ENCODE assay signal across 28 cellular contexts in genomic region chr7:133815677-133816210, GRCh38.
DNase-seq lines count a peak whose midpoint lies in the region; ATAC-seq, FAIRE-seq and TF ChIP-seq lines count a peak whose summit lies in the region.
"Had no signal": no experiment of that assay in that cellular context is flagged by ENCODE, and none has a peak within 500 bp of the region (broad histone marks: within the 10 kb centered on the region; RNA-seq: fewer than 3 reads in every experiment).

No MANE protein-coding gene starts in this region.

- H3K4me3 Mint-ChIP-seq in astrocyte (ENCODE audit: unreplicated experiment), result no peak overlapping the region
- H3K4me3 Mint-ChIP-seq: CD14-positive monocyte, T-helper 17 cell had no signal

- H4K20me1 ChIP-seq in astrocyte (ENCODE audit: insufficient read depth, low read length), result no peaks in the 10 kb centered on the region

- no peak overlapping the region for H3K4me3 ChIP-seq in AG10803 (ENCODE audit: low read length)
- no peak overlapping the region for H3K4me3 ChIP-seq in astrocyte (ENCODE audit: insufficient read depth, low read depth, low read length)
- H3K4me3 ChIP-seq: ascending aorta, HAP-1, right atrium auricular region, transverse colon had no signal

- H3K27ac ChIP-seq in astrocyte (ENCODE audit: low read depth, low read length), result no peak overlapping the region
- H3K27ac ChIP-seq: ascending aorta, right atrium auricular region, transverse colon, WERI-Rb-1 had no signal

- no peaks in the 10 kb centered on the region for H3K4me1 ChIP-seq in astrocyte (ENCODE audit: insufficient read depth, low read length)
- H3K4me1 ChIP-seq: ascending aorta, transverse colon had no signal

- H3K36me3 ChIP-seq in astrocyte (ENCODE audit: insufficient read depth, low read length), result no peaks in the 10 kb centered on the region
- H3K36me3 ChIP-seq: HAP-1, right atrium auricular region, WERI-Rb-1 had no signal

- H3K4me2 ChIP-seq in astrocyte (ENCODE audit: low read length), result no peak overlapping the region

- H3K9ac ChIP-seq in astrocyte (ENCODE audit: low read length), result no peak overlapping the region

- no peak for FAIRE-seq in astrocyte (lab: Jason Lieb, UNC)

- peaks cover 7% of the 10 kb centered on the region for H3K36me3 Mint-ChIP-seq in astrocyte (ENCODE audit: low read depth, unreplicated experiment)

- H3K9me3 Mint-ChIP-seq in astrocyte (ENCODE audit: unreplicated experiment), result no peaks in the 10 kb centered on the region
- H3K9me3 Mint-ChIP-seq: activated naive CD4-positive, alpha-beta T cell treated with anti-CD3 and anti-CD28 coated beads, Interleukin-2, amount 50 U/mL, for 72 hours had no signal

- no peaks in the 10 kb centered on the region for H3K27me3 ChIP-seq in astrocyte (ENCODE audit: insufficient read depth, low read length)
- H3K27me3 ChIP-seq: ascending aorta, right atrium auricular region, transverse colon had no signal

- no peak for ATAC-seq in HG02840 (IDR thresholded peaks at IDR 0.05; ENCODE audit: low FRiP score, unreplicated experiment)
- ATAC-seq: activated naive CD4-positive, alpha-beta T cell treated with anti-CD3 and anti-CD28 coated beads, Interleukin-2, amount 50 U/mL, for 72 hours; left colon; T-helper 17 cell had no signal

- DNase-seq in AG10803 (ENCODE audit: low read depth) (peak; percentile 40), HuH-7.5 (ENCODE audit: low spot score) (peak; percentile 8), astrocyte (ENCODE audit: low read depth) (peak; percentile 59), kidney tubule cell (ENCODE audit: low spot score) (peak; percentile 54), NCI-H510A treated with DMSO at 0.1 percent for 48 hours (lab: John Stamatoyannopoulos, UW) (no peak), NCI-H1048 (lab: John Stamatoyannopoulos, UW) (no peak)
- DNase-seq in activated T-cell treated with anti-CD3 and anti-CD28 coated beads, Interleukin-2, amount 50 U/mL, for 48 hours, result no peak
- DNase-seq: activated CD4-positive, alpha-beta T cell treated with anti-CD3 and anti-CD28 coated beads, Interleukin-2, amount 50 U/mL, for 1 hour; DMS 273 treated with DMSO at 0.1 percent for 48 hours; effector CD8-positive, alpha-beta T cell; GDM1; Kasumi-1; left colon; mesendoderm; NCI-H1417 treated with DMSO at 0.1 percent for 48 hours; NK-92 treated with Interleukin-12 subunit alpha and Interleukin-12 subunit beta, amount 100 ng/mL, for 24 hours; occipital lobe; stimulated activated CD4-positive, alpha-beta T cell treated with anti-CD3 and anti-CD28 coated beads, Interleukin-15, amount 100 ng/mL, for 24 hours; stimulated activated CD8-positive, alpha-beta memory T cell treated with anti-CD3 and anti-CD28 coated beads, Interleukin-4, amount 100 ng/mL, for 48 hours; T-helper 17 cell; transverse colon; WERI-Rb-1 had no signal

- no peak overlapping the region for H2AFZ ChIP-seq in astrocyte (ENCODE audit: low read depth, low read length)

- H3K9me3 ChIP-seq in astrocyte (ENCODE audit: insufficient read depth, low read depth, low read length), result no peaks in the 10 kb centered on the region
- H3K9me3 ChIP-seq: ascending aorta, HAP-1, right atrium auricular region, transverse colon had no signal

- H3K27ac Mint-ChIP-seq in astrocyte (ENCODE audit: unreplicated experiment), result no peak overlapping the region
- H3K27ac Mint-ChIP-seq: activated naive CD4-positive, alpha-beta T cell treated with anti-CD3 and anti-CD28 coated beads, Interleukin-2, amount 50 U/mL, for 72 hours; CD14-positive monocyte; T-helper 17 cell had no signal

- TF ChIP-seq CTCF in AG10803 (conservative IDR thresholded peaks at IDR 0.05; ENCODE audit: low read length) (no peak), astrocyte (IDR thresholded peaks at IDR 0.05; ENCODE audit: insufficient read depth, low read depth, low read length) (no peak)

- no peaks in the 10 kb centered on the region for H3K79me2 ChIP-seq in astrocyte (ENCODE audit: insufficient read depth, low read length)

- H3K27me3 Mint-ChIP-seq in astrocyte (ENCODE audit: low read depth, unreplicated experiment), result no peaks in the 10 kb centered on the region
- H3K27me3 Mint-ChIP-seq: T-helper 17 cell had no signal

- no peaks in the 10 kb centered on the region for H3K4me1 Mint-ChIP-seq in astrocyte (ENCODE audit: low read depth, unreplicated experiment)
- H3K4me1 Mint-ChIP-seq: CD14-positive monocyte had no signal

Comparison
In these comparisons a context has a peak if more than half of its experiments do, and no peak if none do; other contexts are left out.
1. DNase-seq: peak in AG10803 (single experiment), HuH-7.5 (single experiment), astrocyte (single experiment) and kidney tubule cell (single experiment); none in activated T-cell treated with anti-CD3 and anti-CD28 coated beads, Interleukin-2, amount 50 U/mL, for 48 hours (0 of 2), NCI-H510A treated with DMSO at 0.1 percent for 48 hours (single experiment) and NCI-H1048 (single experiment).